Comparison of ENCODE assay signal across 1 cellular context in genomic region chr9:104871961-104872527, GRCh38.
TF ChIP-seq lines count a peak whose summit lies in the region.

No MANE protein-coding gene starts in this region.

TF ChIP-seq in liver, 16 proteins besides CTCF, POLR2A, EP300 and RAD21 (continued from another document):
- TF ChIP-seq GABPA (IDR thresholded peaks at IDR 0.05 in 1 of 2, conservative IDR thresholded peaks at IDR 0.05 in 1 of 2), result no peak
- TF ChIP-seq ZBTB33 (IDR thresholded peaks at IDR 0.05), result no peak
- no peak for TF ChIP-seq HNF4A (conservative IDR thresholded peaks at IDR 0.05)
- no peak for TF ChIP-seq TAF1 (conservative IDR thresholded peaks at IDR 0.05)
- TF ChIP-seq YY1 (IDR thresholded peaks at IDR 0.05), result no peak
- no peak for TF ChIP-seq SP1 (IDR thresholded peaks at IDR 0.05)
- TF ChIP-seq, protein P1, sequence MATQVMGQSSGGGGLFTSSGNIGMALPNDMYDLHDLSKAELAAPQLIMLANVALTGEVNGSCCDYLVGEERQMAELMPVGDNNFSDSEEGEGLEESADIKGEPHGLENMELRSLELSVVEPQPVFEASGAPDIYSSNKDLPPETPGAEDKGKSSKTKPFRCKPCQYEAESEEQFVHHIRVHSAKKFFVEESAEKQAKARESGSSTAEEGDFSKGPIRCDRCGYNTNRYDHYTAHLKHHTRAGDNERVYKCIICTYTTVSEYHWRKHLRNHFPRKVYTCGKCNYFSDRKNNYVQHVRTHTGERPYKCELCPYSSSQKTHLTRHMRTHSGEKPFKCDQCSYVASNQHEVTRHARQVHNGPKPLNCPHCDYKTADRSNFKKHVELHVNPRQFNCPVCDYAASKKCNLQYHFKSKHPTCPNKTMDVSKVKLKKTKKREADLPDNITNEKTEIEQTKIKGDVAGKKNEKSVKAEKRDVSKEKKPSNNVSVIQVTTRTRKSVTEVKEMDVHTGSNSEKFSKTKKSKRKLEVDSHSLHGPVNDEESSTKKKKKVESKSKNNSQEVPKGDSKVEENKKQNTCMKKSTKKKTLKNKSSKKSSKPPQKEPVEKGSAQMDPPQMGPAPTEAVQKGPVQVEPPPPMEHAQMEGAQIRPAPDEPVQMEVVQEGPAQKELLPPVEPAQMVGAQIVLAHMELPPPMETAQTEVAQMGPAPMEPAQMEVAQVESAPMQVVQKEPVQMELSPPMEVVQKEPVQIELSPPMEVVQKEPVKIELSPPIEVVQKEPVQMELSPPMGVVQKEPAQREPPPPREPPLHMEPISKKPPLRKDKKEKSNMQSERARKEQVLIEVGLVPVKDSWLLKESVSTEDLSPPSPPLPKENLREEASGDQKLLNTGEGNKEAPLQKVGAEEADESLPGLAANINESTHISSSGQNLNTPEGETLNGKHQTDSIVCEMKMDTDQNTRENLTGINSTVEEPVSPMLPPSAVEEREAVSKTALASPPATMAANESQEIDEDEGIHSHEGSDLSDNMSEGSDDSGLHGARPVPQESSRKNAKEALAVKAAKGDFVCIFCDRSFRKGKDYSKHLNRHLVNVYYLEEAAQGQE (IDR thresholded peaks at IDR 0.05), result no peak
- TF ChIP-seq FOXA1 (IDR thresholded peaks at IDR 0.05), result no peak
- TF ChIP-seq NR2F2 (IDR thresholded peaks at IDR 0.05), result no peak
